Comparison of ENCODE assay signal across 8 cellular contexts in the genomic region with DNA sequence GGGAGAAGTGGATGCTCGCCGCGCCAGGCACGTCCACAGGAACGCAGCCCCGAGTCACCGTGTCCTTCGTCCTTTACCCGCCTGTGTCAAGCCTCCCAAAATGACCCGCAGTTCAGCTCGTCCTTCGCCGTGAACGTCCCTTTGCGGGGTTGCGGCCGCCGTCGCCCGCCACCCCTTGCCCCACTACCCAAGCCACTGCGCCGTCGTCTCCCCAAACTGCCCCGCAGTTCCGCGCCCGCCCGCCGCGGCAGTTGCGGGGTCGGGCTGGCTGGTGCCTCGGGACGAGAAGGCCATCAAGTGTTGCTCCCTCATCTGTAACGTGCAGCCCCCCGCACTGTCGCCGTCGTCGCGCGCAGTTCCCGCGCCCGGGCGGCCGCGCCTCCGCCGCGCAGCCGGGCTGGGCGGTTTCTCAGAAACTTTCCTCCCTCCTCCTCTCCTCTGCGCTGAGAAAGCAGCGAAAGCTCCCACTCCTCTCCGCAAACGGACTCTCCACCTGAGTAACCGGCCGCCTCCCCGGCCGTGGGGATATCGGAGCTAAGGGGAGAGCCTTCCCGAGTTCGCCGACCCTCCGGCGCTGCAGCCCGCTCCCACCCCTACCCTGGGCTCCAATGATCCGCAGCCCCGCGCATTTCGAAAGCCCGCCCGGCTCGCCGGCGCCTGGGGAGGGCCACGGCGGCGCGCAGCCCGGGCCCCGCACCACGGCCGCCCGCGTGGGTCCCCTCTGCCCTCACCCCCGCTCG. TPM values are rescaled to one million over a fixed set of nuclear protein-coding genes. Genes with fewer than 3 reads are reported as not detected.
A peak's percentile ranks its signal among the peaks of the same experiment; 100 is the strongest.
DNase-seq lines count a peak whose midpoint lies in the region; ATAC-seq and TF ChIP-seq lines count a peak whose summit lies in the region.

No MANE protein-coding gene starts in this region.

- H3K4me3 ChIP-seq in IMR-90 (ENCODE audit: insufficient read depth, low read depth, low read length) (peak overlapping the region; percentile 94), endocrine pancreas (ENCODE audit: control insufficient read depth, insufficient read depth, low read length) (peak overlapping the region; percentile 68), mucosa of descending colon (peak overlapping the region; percentile 63), thymus (ENCODE audit: low read length) (peak overlapping the region; percentile 94)

- peak overlapping the region; percentile 96 for H3K9ac ChIP-seq in IMR-90 (ENCODE audit: low read depth, low read length)
- peak overlapping the region; percentile 67 for H3K9ac ChIP-seq in endocrine pancreas (ENCODE audit: control insufficient read depth, insufficient read depth, low read length)

- POLR2A ChIA-PET in IMR-90 (lab: Charles Lee; ENCODE audit: unreplicated experiment): interaction anchor here (1.2 kb wide), 1 partner anchor 10 kb away, joined by 3 read pairs; no protein-coding TSS in a partner anchor
- POLR2A ChIA-PET in activated CD4-positive, alpha-beta T cell treated with anti-CD3 and anti-CD28 coated beads, Interleukin-2, amount 10 ng/mL, durations not matched to agents 7 days and 5 days (lab: Charles Lee): interaction anchor here (0.6 to 2.7 kb wide), 3 partner anchors 8 to 26 kb away, joined by 5 to 14 read pairs (median 10); no protein-coding TSS in a partner anchor

- ATAC-seq in IMR-90 (ENCODE audit: low read depth) (peak; percentile 18), mucosa of descending colon (peak; percentile 28), GM18870 (IDR thresholded peaks at IDR 0.05; ENCODE audit: unreplicated experiment) (no peak), HG02759 (IDR thresholded peaks at IDR 0.05; ENCODE audit: unreplicated experiment) (no peak)

- peak overlapping the region; percentile 62; the same call in 1 of the 2 replicates for H3K18ac ChIP-seq in IMR-90 (ENCODE audit: low read depth, low read length)

- DNase-seq in CD14-positive monocyte (ENCODE audit: low spot score) (no peak), IMR-90 (peak; percentile 25), mucosa of descending colon (peak; percentile 59 to 74 (median 68))
- peak; percentile 28 for DNase-seq in activated CD4-positive, alpha-beta T cell treated with anti-CD3 and anti-CD28 coated beads, Interleukin-2, amount 10 ng/mL, durations not matched to agents 7 days and 5 days

- H3K4me3 Mint-ChIP-seq in CD14-positive monocyte: peak overlapping the region; percentile 95 to 97
- peak overlapping the region; percentile 97 for H3K4me3 Mint-ChIP-seq in activated CD4-positive, alpha-beta T cell treated with anti-CD3 and anti-CD28 coated beads, Interleukin-2, amount 10 ng/mL, durations not matched to agents 7 days and 5 days

- H3K4me1 Mint-ChIP-seq in CD14-positive monocyte: peaks cover 50% of the 10 kb centered on the region
- H3K4me1 Mint-ChIP-seq in activated CD4-positive, alpha-beta T cell treated with anti-CD3 and anti-CD28 coated beads, Interleukin-2, amount 10 ng/mL, durations not matched to agents 7 days and 5 days: peaks cover 22% of the 10 kb centered on the region

- H4K8ac ChIP-seq in IMR-90 (ENCODE audit: low read depth in 2 of 2, low read length in 2 of 2): peak overlapping the region; percentile 84 to 88; a peak in 3 of 4 replicates

- H4K5ac ChIP-seq in IMR-90 (ENCODE audit: low read depth, low read length): peak overlapping the region; percentile 76

- TF ChIP-seq POLR2A in IMR-90 (IDR thresholded peaks at IDR 0.05; ENCODE audit: low read depth, low read length): no peak; the same call in 1 of the 2 replicates

- no peak for TF ChIP-seq CTCF in CD14-positive monocyte (IDR thresholded peaks at IDR 0.05)
- TF ChIP-seq CTCF in IMR-90 (conservative IDR thresholded peaks at IDR 0.05; ENCODE audit: low read depth, low read length): no peak
- TF ChIP-seq CTCF in mucosa of descending colon (IDR thresholded peaks at IDR 0.05): no peak

- H3K14ac ChIP-seq in IMR-90 (replicated peaks; ENCODE audit: low read depth, low read length): peak overlapping the region; percentile 94

- peak overlapping the region; percentile 99 for H2BK5ac ChIP-seq in IMR-90 (ENCODE audit: low read depth, low read length, poor library complexity, severe bottlenecking)

- 0% methylated on average over 19 of the region's 89 CpGs; no CpG with 5 or more reads in 1 of the 2 experiments for WGBS in IMR-90 (ENCODE audit: extremely low coverage in 2 of 2, insufficient read length in 1 of 2), 2 experiments
- WGBS in thymus: under 1% methylated on average over 89 of the region's 89 CpGs

- H3K27me3 ChIP-seq in IMR-90 (ENCODE audit: control insufficient read depth, insufficient read depth, low read length) (no peaks in the 10 kb centered on the region), endocrine pancreas (ENCODE audit: control insufficient read depth, insufficient read depth, low read length) (no peaks in the 10 kb centered on the region), thymus (ENCODE audit: control insufficient read depth, insufficient read depth) (no peaks in the 10 kb centered on the region)

- H3K27me3 Mint-ChIP-seq in CD14-positive monocyte (ENCODE audit: low read depth in 3 of 3): peaks cover 0 to 6% (median 0%) of the 10 kb centered on the region in 3 donors
- H3K27me3 Mint-ChIP-seq in activated CD4-positive, alpha-beta T cell treated with anti-CD3 and anti-CD28 coated beads, Interleukin-2, amount 10 ng/mL, durations not matched to agents 7 days and 5 days: no peaks in the 10 kb centered on the region

- peak overlapping the region; percentile 100 for H3K27ac ChIP-seq in IMR-90 (ENCODE audit: insufficient read depth, low read length)
- H3K27ac ChIP-seq in thymus (ENCODE audit: low read depth): peak overlapping the region; percentile 100

- peaks cover 3 to 27% of the 10 kb centered on the region in 2 experiments; a peak in 3 of 4 replicates for H3K79me1 ChIP-seq in IMR-90 (ENCODE audit: low read depth in 1 of 2, low read length in 2 of 2)

- peak overlapping the region; percentile 94; the same call in 1 of the 2 replicates for H3K23ac ChIP-seq in IMR-90 (ENCODE audit: low read depth, low read length)

- H3K36me3 Mint-ChIP-seq in CD14-positive monocyte: peaks cover 34 to 37% of the 10 kb centered on the region in 2 donors
- peaks cover 72% of the 10 kb centered on the region for H3K36me3 Mint-ChIP-seq in activated CD4-positive, alpha-beta T cell treated with anti-CD3 and anti-CD28 coated beads, Interleukin-2, amount 10 ng/mL, durations not matched to agents 7 days and 5 days (ENCODE audit: low read depth)

- peak overlapping the region; percentile 91 for H2AFZ ChIP-seq in IMR-90 (replicated peaks; ENCODE audit: low read length, poor library complexity)

- H4K20me1 ChIP-seq in IMR-90 (ENCODE audit: insufficient read depth, low read length): peaks cover 15% of the 10 kb centered on the region; the same call in 1 of the 2 replicates

- H3K36me3 ChIP-seq in IMR-90 (ENCODE audit: control insufficient read depth, insufficient read depth, low read length) (peaks cover 16% of the 10 kb centered on the region), endocrine pancreas (ENCODE audit: control insufficient read depth, insufficient read depth, low read length) (no peaks in the 10 kb centered on the region), mucosa of descending colon (ENCODE audit: low read depth) (no peaks in the 10 kb centered on the region), thymus (ENCODE audit: control insufficient read depth, insufficient read depth) (peaks cover 4% of the 10 kb centered on the region)

- peak overlapping the region; percentile 89 to 98 (median 95) for H3K27ac Mint-ChIP-seq in CD14-positive monocyte
- H3K27ac Mint-ChIP-seq in activated CD4-positive, alpha-beta T cell treated with anti-CD3 and anti-CD28 coated beads, Interleukin-2, amount 10 ng/mL, durations not matched to agents 7 days and 5 days: peak overlapping the region; percentile 99

- H3K9me3 ChIP-seq in IMR-90 (ENCODE audit: control insufficient read depth, insufficient read depth, low read length) (no peaks in the 10 kb centered on the region), endocrine pancreas (ENCODE audit: control insufficient read depth, low read length) (no peaks in the 10 kb centered on the region), mucosa of descending colon (no peaks in the 10 kb centered on the region), thymus (ENCODE audit: control insufficient read depth) (no peaks in the 10 kb centered on the region)

- H2AK9ac ChIP-seq in IMR-90 (replicated peaks; ENCODE audit: low read depth, low read length, poor library complexity): peak overlapping the region; percentile 99

- peak overlapping the region; percentile 93 for H3K56ac ChIP-seq in IMR-90 (ENCODE audit: extremely low read depth, insufficient read depth, low read length)

- H3K4me1 ChIP-seq in IMR-90 (ENCODE audit: control insufficient read depth, insufficient read depth, low read length): no peaks in the 10 kb centered on the region; the same call in 1 of the 2 replicates
- peaks cover 44% of the 10 kb centered on the region for H3K4me1 ChIP-seq in endocrine pancreas (ENCODE audit: control insufficient read depth, insufficient read depth, low read length)
- H3K4me1 ChIP-seq in mucosa of descending colon (ENCODE audit: low read depth): peaks cover 32% of the 10 kb centered on the region
- H3K4me1 ChIP-seq in thymus (ENCODE audit: control insufficient read depth, insufficient read depth, low read length): peaks cover 18% of the 10 kb centered on the region

- BruUV-seq in IMR-90 (replicated peaks; lab: Mats Ljungman, UMichigan): no TSS peak

- CTCF ChIA-PET in IMR-90 (lab: Yijun Ruan, JAX): no interaction called here
- CTCF ChIA-PET in activated CD4-positive, alpha-beta T cell treated with anti-CD3 and anti-CD28 coated beads, Interleukin-2, amount 10 ng/mL, durations not matched to agents 7 days and 5 days (lab: Charles Lee): interaction anchor here (1.7 to 4.5 kb wide), 4 partner anchors 13 to 366 kb away, joined by 3 to 25 read pairs (median 6); partner anchors contain the start of gene BORCS5

- H3K4ac ChIP-seq in IMR-90 (ENCODE audit: low read depth, low read length): peak overlapping the region; percentile 96

- peak overlapping the region; percentile 54 for H2AK5ac ChIP-seq in IMR-90 (ENCODE audit: low read depth, low read length)

- peak overlapping the region; percentile 15; the same call in 2 of the 3 replicates for H2BK15ac ChIP-seq in IMR-90 (ENCODE audit: low read depth, low read length)

- intact Hi-C loops in CD14-positive monocyte (cut with micrococcal nuclease): loop anchor here (5.0 to 10.0 kb wide), 2 partner anchors 112 to 369 kb away; partner anchors contain the start of genes BORCS5 (in 1 of the 2), CREBL2 (in 1 of the 2) and MANSC1 (in 1 of the 2)
- intact Hi-C loops in IMR-90 (cut with micrococcal nuclease): loop anchor here (5.0 to 10.0 kb wide), 3 partner anchors 268 to 1441 kb away; partner anchors contain the start of gene EMP1
- intact Hi-C loops in mucosa of descending colon (cut with DNase I, micrococcal nuclease): no loop called here

- dilution Hi-C loops in IMR-90 (cut with HindIII; ENCODE audit: low sequenced_read_pairs, unreplicated experiment): no loop called here

- H3K9me3 Mint-ChIP-seq in CD14-positive monocyte: peaks cover 0 to 1% (median 0%) of the 10 kb centered on the region in 7 donors
- no peaks in the 10 kb centered on the region for H3K9me3 Mint-ChIP-seq in activated CD4-positive, alpha-beta T cell treated with anti-CD3 and anti-CD28 coated beads, Interleukin-2, amount 10 ng/mL, durations not matched to agents 7 days and 5 days

- H3K9me1 ChIP-seq in IMR-90 (ENCODE audit: insufficient read depth, low read length): no peaks in the 10 kb centered on the region; the same call in 1 of the 2 replicates

- H2BK120ac ChIP-seq in IMR-90 (ENCODE audit: low read depth, low read length): peak overlapping the region; percentile 87

- no peak for TF ChIP-seq RAD21 in IMR-90 (IDR thresholded peaks at IDR 0.05; ENCODE audit: low read length)

- H4K91ac ChIP-seq in IMR-90 (ENCODE audit: insufficient read depth, low read depth, low read length): peak overlapping the region; percentile 91

- H2BK20ac ChIP-seq in IMR-90 (ENCODE audit: low read depth, low read length): 0 out of 2 replicates have a peak overlapping the region, but pooled peaks have one; percentile 39

- peak overlapping the region; percentile 99 for H3K4me2 ChIP-seq in IMR-90 (ENCODE audit: low read depth, low read length)

- in situ Hi-C loops in IMR-90 (cut with MboI; ENCODE audit: low sequenced_read_pairs): loop anchor here (25.0 kb wide), 1 partner anchor 1012 kb away; no protein-coding TSS in a partner anchor

RNA-seq across cellular contexts. Expression of gene CDKN1B, which starts 6.7 kb away (rescaled TPM):
- 1 to 10 TPM; 9.2 to 9.5 TPM for polyA plus RNA-seq in CD14-positive monocyte
- total RNA-seq in IMR-90 (2012; rRNA removed): 17.4 and 28.1 TPM in 2 replicates
- 7.9 and 13.9 TPM in 2 replicates for polyA plus RNA-seq in IMR-90 (2012; rRNA removed)
- 8.7 and 9.0 TPM in 2 replicates for polyA plus RNA-seq in IMR-90 (2012; cell fraction: cytosol; rRNA removed)
- polyA plus RNA-seq in IMR-90 (2012; cell fraction: nucleus; rRNA removed; ENCODE audit: low replicate concordance): 6.1 and 9.4 TPM in 2 replicates
- 100 to 1,000 TPM; 105 to 117 TPM for total RNA-seq in activated CD4-positive, alpha-beta T cell treated with anti-CD3 and anti-CD28 coated beads, Interleukin-2, amount 10 ng/mL, durations not matched to agents 7 days and 5 days
- 10 to 100 TPM; 46.7 to 71.1 (median 53.0) TPM for total RNA-seq in mucosa of descending colon
- polyA plus RNA-seq in thymus: 103 TPM

RNA-seq across cellular contexts. Expression of gene GPR19, which starts 27.9 kb away (rescaled TPM):
- polyA plus RNA-seq in CD14-positive monocyte: not detected
- total RNA-seq in IMR-90 (2012; rRNA removed): 0.28 and 0.36 TPM in 2 replicates
- 0.12 and 0.17 TPM in 2 replicates for polyA plus RNA-seq in IMR-90 (2012; rRNA removed)
- not detected in 2 replicates for polyA plus RNA-seq in IMR-90 (2012; cell fraction: cytosol; rRNA removed)
- polyA plus RNA-seq in IMR-90 (2012; cell fraction: nucleus; rRNA removed; ENCODE audit: low replicate concordance): 0.15 and 0.16 TPM in 2 replicates
- 1 to 10 TPM; 7.7 to 9.3 TPM for total RNA-seq in activated CD4-positive, alpha-beta T cell treated with anti-CD3 and anti-CD28 coated beads, Interleukin-2, amount 10 ng/mL, durations not matched to agents 7 days and 5 days
- total RNA-seq in mucosa of descending colon: under 1 TPM; 0.52 to 0.89 (median 0.82) TPM
- polyA plus RNA-seq in thymus: 2.4 TPM

Comparison
In these comparisons a context has a peak if more than half of its experiments do, and no peak if none do; other contexts are left out.
1. ATAC-seq: peak in IMR-90 (single experiment) and mucosa of descending colon (single experiment); none in GM18870 (single experiment) and HG02759 (single experiment).
2. intact Hi-C loops: an anchor here in CD14-positive monocyte (5.0 to 10.0 kb wide) and IMR-90 (5.0 to 10.0 kb wide); none called in mucosa of descending colon.
3. Peak in every context shown above with its lines, with median percentiles within 50 percentile points of each other: H3K4me3 ChIP-seq.